Comparison of ENCODE assay signal across 22 cellular contexts in genomic region chr15:69903476-69904295, GRCh38.
DNase-seq lines count a peak whose midpoint lies in the region; FAIRE-seq and TF ChIP-seq lines count a peak whose summit lies in the region.
"Had no signal": no experiment of that assay in that cellular context is flagged by ENCODE, and none has a peak within 500 bp of the region (broad histone marks: within the 10 kb centered on the region; RNA-seq: fewer than 3 reads in every experiment).

No MANE protein-coding gene starts in this region.

- TF ChIP-seq CTCF in AG04449 (IDR thresholded peaks at IDR 0.05; ENCODE audit: insufficient read depth, low read length, missing control alignments) (no peak), H1 (IDR thresholded peaks at IDR 0.05; ENCODE audit: control extremely low read depth in 1 of 3, insufficient read depth in 1 of 3, low read depth in 1 of 3, low read length in 3 of 3) (no peak)

- CTCF ChIA-PET in AG04449 (lab: Yijun Ruan, JAX) (interaction anchor here (1.0 to 1.9 kb wide), 2 partner anchors 9 to 11 kb away, joined by 3 to 5 read pairs; no protein-coding TSS in a partner anchor), H1 (lab: Charles Lee; ENCODE audit: partially characterized antibody) (interaction anchor here (1.6 kb wide), 1 partner anchor 16 kb away, joined by 3 read pairs; no protein-coding TSS in a partner anchor)

- no peak for TF ChIP-seq POLR2A in H1 (IDR thresholded peaks at IDR 0.05; ENCODE audit: control extremely low read depth in 1 of 2, low read depth in 2 of 2, low read length in 2 of 2)

- WGBS in H1 (ENCODE audit: extremely low coverage in 1 of 2, insufficient coverage in 1 of 2, insufficient read length in 1 of 2, insufficient replicate concordance in 2 of 2, low coverage in 1 of 2, low lambda C conversion rate in 2 of 2, missing lambda C conversion rate in 1 of 2), 2 experiments: 88% methylated on average over 9 of the region's 9 CpGs; no CpG with 5 or more reads in 1 of the 2 experiments
- 46% methylated on average over 8 of the region's 9 CpGs for WGBS in mesenchymal stem cell

- H2BK20ac ChIP-seq in H1 (ENCODE audit: low read length): no peak overlapping the region

- H2BK5ac ChIP-seq in H1 (ENCODE audit: low read depth, low read length): no peak overlapping the region
- H2BK5ac ChIP-seq in mesenchymal stem cell (ENCODE audit: low read depth, low read length, poor library complexity, severe bottlenecking): no peak overlapping the region

- H4K8ac ChIP-seq in H1 (ENCODE audit: extremely low read depth, insufficient read depth, low read length) (no peak overlapping the region), mesenchymal stem cell (ENCODE audit: low read length) (no peak overlapping the region)

- no peaks in the 10 kb centered on the region for H3K27me3 ChIP-seq in H1 (replicated peaks in 1 of 4; ENCODE audit: control insufficient read depth in 3 of 4, extremely low read depth in 1 of 4, insufficient read depth in 3 of 4, low read length in 3 of 4)
- H3K27me3 ChIP-seq in mesenchymal stem cell (ENCODE audit: control insufficient read depth in 1 of 2, insufficient read depth in 1 of 2, low read length in 2 of 2): peaks cover 21 to 43% of the 10 kb centered on the region in 2 experiments
- H3K27me3 ChIP-seq: ascending aorta, transverse colon had no signal

- no peak overlapping the region for H2AK5ac ChIP-seq in H1 (ENCODE audit: low read depth, low read length)
- no peak overlapping the region for H2AK5ac ChIP-seq in mesenchymal stem cell (ENCODE audit: low read length, severe bottlenecking)

- H3K27ac ChIP-seq in H1 (ENCODE audit: low read depth, low read length): no peak overlapping the region
- H3K27ac ChIP-seq in mesenchymal stem cell (ENCODE audit: low read length, poor library complexity, severe bottlenecking): no peak overlapping the region
- H3K27ac ChIP-seq: ascending aorta, coronary artery, epithelial cell of prostate, left ventricle myocardium inferior, transverse colon, WERI-Rb-1 had no signal

- H2BK120ac ChIP-seq in H1 (replicated peaks; ENCODE audit: low read depth, low read length) (no peak overlapping the region), mesenchymal stem cell (ENCODE audit: low read depth, low read length) (no peak overlapping the region)

- no peak overlapping the region for H3K4me3 ChIP-seq in AG04449 (ENCODE audit: low read depth, low read length)
- no peak overlapping the region for H3K4me3 ChIP-seq in H1 (ENCODE audit: extremely low read depth in 1 of 4, insufficient read depth in 2 of 4, low read depth in 3 of 4, low read length in 4 of 4)
- H3K4me3 ChIP-seq in mesenchymal stem cell (ENCODE audit: insufficient read depth in 1 of 2, low read depth in 1 of 2, low read length in 2 of 2): no peak overlapping the region
- H3K4me3 ChIP-seq: ascending aorta, coronary artery, left ventricle myocardium inferior, transverse colon had no signal

- H3K4me1 ChIP-seq in H1 (replicated peaks in 1 of 4; ENCODE audit: control insufficient read depth in 3 of 4, insufficient read depth in 4 of 4, low read length in 3 of 4): peaks cover 0 to 5% (median 0%) of the 10 kb centered on the region in 4 experiments; a peak in 1 of 7 replicates
- peaks cover 13% of the 10 kb centered on the region for H3K4me1 ChIP-seq in mesenchymal stem cell (ENCODE audit: control insufficient read depth, insufficient read depth, low read depth, low read length)
- H3K4me1 ChIP-seq: ascending aorta, left ventricle myocardium inferior, transverse colon had no signal

- H3K14ac ChIP-seq in H1 (ENCODE audit: insufficient read length) (no peak overlapping the region), mesenchymal stem cell (ENCODE audit: low read length in 2 of 2) (no peak overlapping the region)

- H3K4ac ChIP-seq in H1 (replicated peaks; ENCODE audit: insufficient read length, low read depth, low read length): no peak overlapping the region
- H3K4ac ChIP-seq in mesenchymal stem cell (ENCODE audit: low read depth in 1 of 2, low read length in 2 of 2): peak overlapping the region in 1 of 2 experiments; percentile 5

- H4K20me1 ChIP-seq in H1 (replicated peaks in 1 of 2; ENCODE audit: control insufficient read depth in 1 of 2, insufficient read depth in 2 of 2, low read length in 2 of 2): no peaks in the 10 kb centered on the region

- no peaks in the 10 kb centered on the region for H3K23me2 ChIP-seq in H1 (ENCODE audit: low read depth, low read length)

- peak overlapping the region; percentile 27; the same call in 1 of the 2 replicates for H2BK12ac ChIP-seq in H1 (ENCODE audit: low read depth, low read length)
- H2BK12ac ChIP-seq in mesenchymal stem cell (ENCODE audit: low read length in 2 of 2): no peak overlapping the region

- no peak overlapping the region for H2BK15ac ChIP-seq in H1 (ENCODE audit: low read length)
- H2BK15ac ChIP-seq in mesenchymal stem cell (ENCODE audit: low read depth, poor library complexity, severe bottlenecking): no peak overlapping the region

- H3K4me2 ChIP-seq in H1 (ENCODE audit: insufficient read depth in 1 of 2, low read depth in 2 of 2, low read length in 2 of 2) (no peak overlapping the region), mesenchymal stem cell (ENCODE audit: low read length, poor library complexity, severe bottlenecking) (no peak overlapping the region)

- H3K9ac ChIP-seq in H1 (replicated peaks in 1 of 4; ENCODE audit: extremely low read depth in 1 of 4, low read depth in 3 of 4, low read length in 3 of 4) (no peak overlapping the region), mesenchymal stem cell (ENCODE audit: low read length) (no peak overlapping the region)

- TF ChIP-seq EP300 in H1 (IDR thresholded peaks at IDR 0.05; ENCODE audit: borderline replicate concordance in 1 of 2, low read depth in 2 of 2, low read length in 2 of 2): no peak

- H3K79me1 ChIP-seq in H1 (ENCODE audit: low read depth, low read length): no peaks in the 10 kb centered on the region
- no peaks in the 10 kb centered on the region for H3K79me1 ChIP-seq in mesenchymal stem cell (replicated peaks; ENCODE audit: low read length, poor library complexity, severe bottlenecking)

- H3K23ac ChIP-seq in H1 (ENCODE audit: insufficient read length) (no peak overlapping the region), mesenchymal stem cell (ENCODE audit: low read length in 2 of 2) (no peak overlapping the region)

- H3K18ac ChIP-seq in H1 (ENCODE audit: extremely low read depth, low read length): no peak overlapping the region
- H3K18ac ChIP-seq in mesenchymal stem cell (ENCODE audit: low read depth in 1 of 2, low read length in 2 of 2): peak overlapping the region in 1 of 2 experiments; percentile 11

- DNase-seq in AG04449 (ENCODE audit: low read depth, low spot score) (peak; percentile 29), NCI-H69 (lab: John Stamatoyannopoulos, UW) (peak; percentile 3), H1 (ENCODE audit: low read depth in 1 of 2, low spot score in 2 of 2) (no peak), mesenchymal stem cell (peak; percentile 56), DMS 273 treated with DMSO at 0.1 percent for 48 hours (lab: John Stamatoyannopoulos, UW) (no peak), middle frontal gyrus (ENCODE audit: extremely low spot score, low spot score) (no peak), DMS153 treated with DMSO at 0.1 percent for 48 hours (lab: John Stamatoyannopoulos, UW; ENCODE audit: unreplicated experiment) (no peak), NCI-H1092 treated with DMSO at 0.1 percent for 48 hours (lab: John Stamatoyannopoulos, UW) (no peak)
- DNase-seq: 8988T; activated CD4-positive, alpha-beta memory T cell treated with anti-CD3 and anti-CD28 coated beads for 36 hours; activated naive CD4-positive, alpha-beta T cell; C1 segment of cervical spinal cord; HCEC 1CT; left ventricle myocardium inferior; NCI-H2171; SHP77; stimulated activated naive CD4-positive, alpha-beta T cell treated with Interleukin-2 at 50 U/mL for 16 hours; transverse colon; WERI-Rb-1 had no signal

- FAIRE-seq in H1 (lab: Jason Lieb, UNC): no peak

- H3K79me2 ChIP-seq in H1 (ENCODE audit: control insufficient read depth in 1 of 2, insufficient read depth in 2 of 2, low read length in 2 of 2): no peaks in the 10 kb centered on the region

- H3K9me3 ChIP-seq in H1 (ENCODE audit: insufficient read depth in 2 of 2, low read depth in 1 of 2, low read length in 1 of 2) (no peaks in the 10 kb centered on the region), mesenchymal stem cell (ENCODE audit: control insufficient read depth, low read length) (no peaks in the 10 kb centered on the region)
- H3K9me3 ChIP-seq: ascending aorta, left ventricle myocardium inferior, transverse colon had no signal

- H3K36me3 ChIP-seq in H1 (ENCODE audit: control insufficient read depth in 2 of 4, insufficient read depth in 4 of 4, low read length in 3 of 4) (no peaks in the 10 kb centered on the region), mesenchymal stem cell (ENCODE audit: control insufficient read depth in 1 of 2, insufficient read depth in 2 of 2, low read depth in 1 of 2, low read length in 2 of 2) (no peaks in the 10 kb centered on the region)
- H3K36me3 ChIP-seq: ascending aorta, left ventricle myocardium inferior, transverse colon, WERI-Rb-1 had no signal

- POLR2A ChIA-PET in AG04449 (lab: Yijun Ruan, JAX): no interaction called here
- POLR2A ChIA-PET in H1 (lab: Charles Lee; ENCODE audit: partially characterized antibody): no interaction called here

- no peak for TF ChIP-seq RAD21 in H1 (IDR thresholded peaks at IDR 0.05 in 1 of 2, conservative IDR thresholded peaks at IDR 0.05 in 1 of 2; ENCODE audit: low read depth in 2 of 2, low read length in 2 of 2)

- H4K91ac ChIP-seq in H1 (replicated peaks; ENCODE audit: insufficient read length, low read length) (no peak overlapping the region), mesenchymal stem cell (ENCODE audit: low read length) (peak overlapping the region; percentile 25)

- H3K56ac ChIP-seq in H1 (replicated peaks; ENCODE audit: insufficient read length, low read depth, low read length): no peak overlapping the region

- H4K5ac ChIP-seq in H1 (ENCODE audit: insufficient read length, low read depth, low read length): no peak overlapping the region

- H2AFZ ChIP-seq in H1 (ENCODE audit: low read length) (no peak overlapping the region), mesenchymal stem cell (ENCODE audit: low read depth, low read length) (no peak overlapping the region)

TF ChIP-seq in H1, 55 proteins besides CTCF, POLR2A, EP300 and RAD21 (continues in another document):
- no peak for TF ChIP-seq RBBP5 (IDR thresholded peaks at IDR 0.05; ENCODE audit: borderline replicate concordance, low read depth, low read length)
- no peak for TF ChIP-seq SP2 (IDR thresholded peaks at IDR 0.05; ENCODE audit: low read length)
- TF ChIP-seq CREB1 (IDR thresholded peaks at IDR 0.05): no peak
- no peak for TF ChIP-seq SP1 (IDR thresholded peaks at IDR 0.05; ENCODE audit: low read depth, low read length)
- TF ChIP-seq HDAC2 (IDR thresholded peaks at IDR 0.05; ENCODE audit: borderline replicate concordance in 1 of 2, low read depth in 2 of 2, low read length in 2 of 2): no peak
- no peak for TF ChIP-seq TAF7 (optimal IDR thresholded peaks at IDR 0.05; ENCODE audit: borderline replicate concordance, low read depth, low read length)

Comparison
In these comparisons a context has a peak if more than half of its experiments do, and no peak if none do; other contexts are left out.
1. DNase-seq: peak in AG04449 (single experiment), NCI-H69 (single experiment) and mesenchymal stem cell (single experiment); none in H1 (0 of 2), DMS 273 treated with DMSO at 0.1 percent for 48 hours (single experiment), middle frontal gyrus (single experiment), DMS153 treated with DMSO at 0.1 percent for 48 hours (single experiment) and NCI-H1092 treated with DMSO at 0.1 percent for 48 hours (single experiment).